In the genomic region with DNA sequence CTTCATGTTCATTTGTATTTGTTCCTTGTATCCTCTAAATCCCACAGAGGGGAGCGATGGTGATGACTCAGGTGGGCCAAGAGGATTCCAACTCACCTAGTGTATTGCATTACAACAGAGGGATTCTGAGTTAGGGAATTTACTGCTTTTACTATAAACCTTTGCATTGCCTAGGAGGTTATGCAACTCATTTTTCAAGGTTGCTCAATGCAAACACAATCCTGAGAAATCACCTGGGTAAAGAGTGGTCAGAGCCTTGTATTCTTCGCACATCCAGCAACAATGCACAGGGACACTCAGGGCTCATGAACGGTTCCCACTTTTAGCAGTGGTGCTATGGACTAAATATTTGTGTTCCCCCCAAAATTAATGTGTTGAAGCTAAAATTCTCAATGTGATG, we compare ENCODE assay signal across 21 cellular contexts. TPM values are rescaled to one million over a fixed set of nuclear protein-coding genes. Genes with fewer than 3 reads are reported as not detected.
A peak's percentile ranks its signal among the peaks of the same experiment; 100 is the strongest.
DNase-seq lines count a peak whose midpoint lies in the region; ATAC-seq and TF ChIP-seq lines count a peak whose summit lies in the region.
"Had no signal": no experiment of that assay in that cellular context is flagged by ENCODE, and none has a peak within 500 bp of the region (broad histone marks: within the 10 kb centered on the region; RNA-seq: fewer than 3 reads in every experiment).

No MANE protein-coding gene starts in this region.

- no peak overlapping the region for H2AK5ac ChIP-seq in trophoblast cell (ENCODE audit: low read length)

- no peak overlapping the region for H4K12ac ChIP-seq in trophoblast cell (ENCODE audit: low read depth, low read length)

- no peak overlapping the region for H2AFZ ChIP-seq in trophoblast cell (ENCODE audit: insufficient read depth, low read length, poor library complexity)

- no peak overlapping the region for H3K27ac ChIP-seq in RWPE2 (ENCODE audit: poor library complexity, severe bottlenecking)
- no peak overlapping the region for H3K27ac ChIP-seq in trophoblast cell (ENCODE audit: low read depth, low read length)

- ATAC-seq in RWPE2 (ENCODE audit: low read depth) (peak; percentile 50), GM19397 (IDR thresholded peaks at IDR 0.05; ENCODE audit: unreplicated experiment) (no peak)
- ATAC-seq: HCT116 had no signal

- no peaks in the 10 kb centered on the region for H3K79me2 ChIP-seq in trophoblast cell (ENCODE audit: control insufficient read depth, insufficient read depth, low read length, poor library complexity)

- no peak overlapping the region for H3K14ac ChIP-seq in trophoblast cell (ENCODE audit: low read length)

- TF ChIP-seq CTCF in RWPE2 (IDR thresholded peaks at IDR 0.05; ENCODE audit: poor library complexity, severe bottlenecking) (no peak), epithelial cell of esophagus (IDR thresholded peaks at IDR 0.05; ENCODE audit: insufficient read depth, low read depth, low read length, missing control alignments) (no peak)

- H3K4me2 ChIP-seq in trophoblast cell (ENCODE audit: low read length): no peak overlapping the region

- H4K8ac ChIP-seq in trophoblast cell (ENCODE audit: low read depth, low read length): no peak overlapping the region

- no peak overlapping the region for H4K91ac ChIP-seq in trophoblast cell (ENCODE audit: low read depth, low read length)

- WGBS in trophoblast cell (ENCODE audit: extremely low coverage, insufficient coverage, insufficient read length): no CpG with 5 or more reads among the region's 3 CpGs

- H3K79me1 ChIP-seq in trophoblast cell (ENCODE audit: low read length): no peaks in the 10 kb centered on the region

- DNase-seq in HuH-7 (ENCODE audit: low spot score) (peak; percentile 23), RWPE2 (ENCODE audit: low spot score) (no peak), epithelial cell of esophagus (ENCODE audit: low read depth) (peak; percentile 74), trophoblast cell (peak; percentile 42 to 84), NCI-H2029 treated with DMSO at 0.1 percent for 48 hours (lab: John Stamatoyannopoulos, UW) (no peak), SHP77 treated with DMSO at 0.1 percent for 48 hours (lab: John Stamatoyannopoulos, UW) (no peak)
- DNase-seq: ACHN; BE2C; C1 segment of cervical spinal cord; CD4-positive, CD25-positive, alpha-beta regulatory T cell; CD8-positive, alpha-beta memory T cell; COR-L47; DMS 273 treated with DMSO at 0.1 percent for 48 hours; DMS53; DND-41; EL; GOT3; H7; HFFc6 had no signal

- H3K36me3 ChIP-seq in RWPE2 (ENCODE audit: low read depth) (no peaks in the 10 kb centered on the region), trophoblast cell (ENCODE audit: control insufficient read depth in 1 of 2, insufficient read depth in 2 of 2, low read length in 2 of 2) (no peaks in the 10 kb centered on the region)
- H3K36me3 ChIP-seq: BE2C had no signal

- no peak overlapping the region for H2BK120ac ChIP-seq in trophoblast cell (ENCODE audit: insufficient read depth, low read length, poor library complexity)

- no peak overlapping the region for H3K23ac ChIP-seq in trophoblast cell (ENCODE audit: low read length)

- H3K9me3 ChIP-seq in RWPE2 (ENCODE audit: severe bottlenecking) (no peaks in the 10 kb centered on the region), trophoblast cell (ENCODE audit: insufficient read depth, low read depth, low read length) (no peaks in the 10 kb centered on the region)
- H3K9me3 ChIP-seq: BE2C had no signal

- H3K4me3 ChIP-seq in RWPE2 (ENCODE audit: severe bottlenecking): no peak overlapping the region
- H3K4me3 ChIP-seq in epithelial cell of esophagus (ENCODE audit: low read length): no peak overlapping the region
- no peak overlapping the region for H3K4me3 ChIP-seq in trophoblast cell (ENCODE audit: low read depth, low read length)

- H3K27me3 ChIP-seq in RWPE2 (ENCODE audit: insufficient read depth, poor library complexity, severe bottlenecking) (no peaks in the 10 kb centered on the region), trophoblast cell (ENCODE audit: insufficient read depth, low read length) (no peaks in the 10 kb centered on the region)

- no peak overlapping the region for H3K4ac ChIP-seq in trophoblast cell (ENCODE audit: low read depth, low read length)

- H3K4me1 ChIP-seq in RWPE2 (ENCODE audit: insufficient read depth, poor library complexity, severe bottlenecking): no peaks in the 10 kb centered on the region
- H3K4me1 ChIP-seq in trophoblast cell (ENCODE audit: control insufficient read depth in 1 of 2, insufficient read depth in 2 of 2, low read length in 2 of 2): no peaks in the 10 kb centered on the region
- H3K4me1 ChIP-seq: BE2C had no signal

- H2BK12ac ChIP-seq in trophoblast cell (ENCODE audit: low read length): no peak overlapping the region

- no peak overlapping the region for H3K9ac ChIP-seq in trophoblast cell (ENCODE audit: low read length)

- H2BK5ac ChIP-seq in trophoblast cell (ENCODE audit: low read depth, low read length, poor library complexity): no peak overlapping the region

- no peak overlapping the region for H3K18ac ChIP-seq in trophoblast cell (ENCODE audit: low read length)

RNA-seq across cellular contexts. Expression of a gene that starts 28.6 kb away (rescaled TPM):
- 20.9 and 21.2 TPM in 2 replicates for polyA plus RNA-seq in trophoblast cell (2013)

Comparison
In these comparisons a context has a peak if more than half of its experiments do, and no peak if none do; other contexts are left out.
1. DNase-seq: peak in HuH-7 (single experiment), epithelial cell of esophagus (single experiment) and trophoblast cell (2 of 2); none in RWPE2 (single experiment), NCI-H2029 treated with DMSO at 0.1 percent for 48 hours (single experiment) and SHP77 treated with DMSO at 0.1 percent for 48 hours (single experiment).